18 cellular contexts compared by ENCODE assay signal in the genomic region with DNA sequence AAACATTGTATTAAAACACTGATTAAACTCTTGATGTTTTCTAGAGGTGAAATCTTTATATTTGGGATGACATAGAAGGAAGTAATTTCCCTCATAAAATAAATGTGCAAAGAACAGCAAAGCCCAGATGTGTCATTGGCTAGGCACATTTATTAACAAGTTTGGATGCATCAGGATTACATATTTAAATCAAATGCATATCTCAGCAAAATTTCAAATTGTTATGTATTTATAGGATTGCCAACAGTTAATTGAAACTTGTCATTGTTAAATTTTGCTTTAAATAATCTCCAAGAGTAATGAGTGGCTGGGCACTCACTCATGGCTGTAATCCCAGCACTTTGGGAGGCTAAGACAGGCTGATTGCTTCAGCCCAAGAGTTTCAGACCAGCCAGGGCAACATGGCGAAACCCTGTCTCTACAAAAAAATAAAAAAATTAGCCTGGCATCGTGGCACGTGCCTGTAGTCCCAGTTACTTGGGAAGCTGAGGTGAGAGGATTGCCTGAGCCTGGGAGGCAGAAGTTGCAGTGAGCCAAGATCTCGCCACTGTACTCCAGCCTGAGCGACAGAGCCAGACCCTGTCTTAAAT. TPM values are rescaled to one million over a fixed set of nuclear protein-coding genes. Genes with fewer than 3 reads are reported as not detected.
DNase-seq lines count a peak whose midpoint lies in the region; ATAC-seq, FAIRE-seq and TF ChIP-seq lines count a peak whose summit lies in the region.
"Had no signal": no experiment of that assay in that cellular context is flagged by ENCODE, and none has a peak within 500 bp of the region (broad histone marks: within the 10 kb centered on the region; RNA-seq: fewer than 3 reads in every experiment).

No MANE protein-coding gene starts in this region.

- peak; percentile 88 for FAIRE-seq in A549 (lab: Jason Lieb, UNC)

- no peak overlapping the region for H3K27ac ChIP-seq in A549
- H3K27ac ChIP-seq: 22Rv1, Peyer's patch had no signal

- TF ChIP-seq CTCF in A549 (IDR thresholded peaks at IDR 0.05), result no peak

- H3K4me1 Mint-ChIP-seq in activated T-cell treated with anti-CD3 and anti-CD28 coated beads, Interleukin-2, amount 50 U/mL, for 24 hours (ENCODE audit: low read depth), result peaks cover 62% of the 10 kb centered on the region

- POLR2A ChIA-PET in A549 (lab: Yijun Ruan, JAX), result no interaction called here

- CTCF ChIA-PET in A549 (lab: Yijun Ruan, JAX), result interaction anchor here (0.7 kb wide), 1 partner anchor 31 kb away, joined by 3 read pairs; no protein-coding TSS in a partner anchor

- H3K9me3 Mint-ChIP-seq in activated T-cell treated with anti-CD3 and anti-CD28 coated beads, Interleukin-2, amount 50 U/mL, for 24 hours, result no peaks in the 10 kb centered on the region

- no peaks in the 10 kb centered on the region for H3K27me3 Mint-ChIP-seq in activated T-cell treated with anti-CD3 and anti-CD28 coated beads, Interleukin-2, amount 50 U/mL, for 24 hours

- no peaks in the 10 kb centered on the region for H3K9me3 ChIP-seq in A549
- H3K9me3 ChIP-seq: Caco-2, Peyer's patch had no signal

- no peak for TF ChIP-seq POLR2A in A549 (IDR thresholded peaks at IDR 0.05; ENCODE audit: low read length)

- H3K36me3 Mint-ChIP-seq in activated T-cell treated with anti-CD3 and anti-CD28 coated beads, Interleukin-2, amount 50 U/mL, for 24 hours (ENCODE audit: low read depth), result peaks cover 57% of the 10 kb centered on the region

- H3K4me3 ChIP-seq in A549, result no peak overlapping the region
- H3K4me3 ChIP-seq: Peyer's patch had no signal

- peaks cover under 1% of the 10 kb centered on the region; the same call in 1 of the 3 replicates for H3K4me1 ChIP-seq in A549
- H3K4me1 ChIP-seq: Caco-2 had no signal

- TF ChIP-seq EP300 in A549 (IDR thresholded peaks at IDR 0.05), result no peak

- no peak for ATAC-seq in A549
- ATAC-seq in esophagus mucosa, result no peak
- no peak for ATAC-seq in HG02623 (IDR thresholded peaks at IDR 0.05; ENCODE audit: unreplicated experiment)

- no peak for TF ChIP-seq RAD21 in A549 (conservative IDR thresholded peaks at IDR 0.05 in 1 of 2, IDR thresholded peaks at IDR 0.05 in 1 of 2)

- no peak overlapping the region for H3K4me3 Mint-ChIP-seq in activated T-cell treated with anti-CD3 and anti-CD28 coated beads, Interleukin-2, amount 50 U/mL, for 24 hours

- peak overlapping the region; percentile 69 for H3K27ac Mint-ChIP-seq in activated T-cell treated with anti-CD3 and anti-CD28 coated beads, Interleukin-2, amount 50 U/mL, for 24 hours

- no peak for DNase-seq in activated T-cell treated with anti-CD3 and anti-CD28 coated beads, Interleukin-2, amount 50 U/mL, for 24 hours
- no peak for DNase-seq in activated T-cell treated with anti-CD3 and anti-CD28 coated beads, Interleukin-2, amount 50 U/mL, for 1 hour
- DNase-seq in A549 (ENCODE audit: low read depth in 1 of 2, low spot score in 1 of 2), result no peak
- DNase-seq in NCI-H226, result peak; percentile 27
- peak; percentile 7 for DNase-seq in globus pallidus (ENCODE audit: low spot score)
- no peak for DNase-seq in SHP77 (lab: John Stamatoyannopoulos, UW)
- DNase-seq: Caco-2, HCEC 1CT, NCI-H1092 treated with DMSO at 0.1 percent for 48 hours, NCI-H1694, NCI-H2107, NCI-H446, NCI-H774, Peyer's patch, SIG-M5 had no signal

- 83% methylated on average over 5 of the region's 5 CpGs for WGBS in A549 (ENCODE audit: missing lambda C conversion rate)

- H3K4me2 ChIP-seq in A549, result no peak overlapping the region

TF ChIP-seq in A549, 52 proteins besides CTCF, POLR2A, EP300 and RAD21:
- TF ChIP-seq EHF (CRISPR knock-in tag; IDR thresholded peaks at IDR 0.05) (no peak), MAFK (IDR thresholded peaks at IDR 0.05; ENCODE audit: partially characterized antibody) (peak; percentile 69)

RNA-seq across cellular contexts. Expression of gene ARIH1, which starts 28.2 kb away (rescaled TPM):
- 127 and 138 TPM in 2 replicates for polyA plus RNA-seq in A549 (2011; rRNA removed)
- 34.6 and 34.8 TPM in 2 replicates for polyA plus RNA-seq in A549 (2012; cell fraction: cytosol; rRNA removed)
- polyA plus RNA-seq in A549 (2012; cell fraction: nucleus; rRNA removed), result 39.2 and 46.0 TPM in 2 replicates
- 92.6 to 95.5 TPM (median 94.7 TPM) in 3 replicates for polyA plus RNA-seq in A549 (2017; fragmentation: RNase III; extraction: RNeasy Plus Mini Kit Qiagen cat#74134 plus additional on column Dnase treatment)
- 146 and 162 TPM in 2 replicates for polyA minus RNA-seq in A549 (2011; rRNA and poly(A)+ RNA removed)
- total RNA-seq in esophagus mucosa, result 98.7 TPM

Comparison
In these comparisons a context has a peak if more than half of its experiments do, and no peak if none do; other contexts are left out.
1. DNase-seq: peak in NCI-H226 (single experiment) and globus pallidus (single experiment); none in activated T-cell treated with anti-CD3 and anti-CD28 coated beads, Interleukin-2, amount 50 U/mL, for 24 hours (single experiment), activated T-cell treated with anti-CD3 and anti-CD28 coated beads, Interleukin-2, amount 50 U/mL, for 1 hour (single experiment), A549 (0 of 2) and SHP77 (0 of 2).